Comparison of ENCODE assay signal across 25 cellular contexts in genomic region chr3:83317605-83318004, GRCh38.
A peak's percentile ranks its signal among the peaks of the same experiment; 100 is the strongest.
DNase-seq lines count a peak whose midpoint lies in the region; ATAC-seq, FAIRE-seq and TF ChIP-seq lines count a peak whose summit lies in the region.
"Had no signal": no experiment of that assay in that cellular context is flagged by ENCODE, and none has a peak within 500 bp of the region (broad histone marks: within the 10 kb centered on the region; RNA-seq: fewer than 3 reads in every experiment).

No MANE protein-coding gene starts in this region.

- no peak overlapping the region for H3K27ac ChIP-seq in GM23338 (ENCODE audit: low read depth)
- H3K27ac ChIP-seq in OCI-LY1 (ENCODE audit: low read depth, low read length, poor library complexity, severe bottlenecking): no peak overlapping the region
- H3K27ac ChIP-seq in iPS DF 6.9 (ENCODE audit: low read length): no peak overlapping the region
- H3K27ac ChIP-seq: 22Rv1, C4-2B had no signal

- TF ChIP-seq CTCF in GM23338 (conservative IDR thresholded peaks at IDR 0.05; ENCODE audit: low read depth in 2 of 2) (no peak), OCI-LY1 (IDR thresholded peaks at IDR 0.05; ENCODE audit: low read length) (no peak), bronchial epithelial cell (IDR thresholded peaks at IDR 0.05; ENCODE audit: insufficient read depth, low read length, severe bottlenecking) (no peak), nephron progenitor cell (IDR thresholded peaks at IDR 0.05) (no peak), mucosa of descending colon (IDR thresholded peaks at IDR 0.05) (no peak)

- no peak overlapping the region for H3K4me2 ChIP-seq in GM23338
- no peak overlapping the region for H3K4me2 ChIP-seq in OCI-LY1 (ENCODE audit: low read length)

- no peak overlapping the region for H3K27ac Mint-ChIP-seq in GM23338
- H3K27ac Mint-ChIP-seq in nephron progenitor cell: no peak overlapping the region
- H3K27ac Mint-ChIP-seq: B cell; CD8-positive, alpha-beta memory T cell had no signal

- H4K20me1 ChIP-seq in GM23338 (replicated peaks; ENCODE audit: insufficient read depth) (no peaks in the 10 kb centered on the region), OCI-LY1 (ENCODE audit: insufficient read depth, low read length) (no peaks in the 10 kb centered on the region)

- no peaks in the 10 kb centered on the region for H3K9me3 Mint-ChIP-seq in GM23338
- no peaks in the 10 kb centered on the region for H3K9me3 Mint-ChIP-seq in nephron progenitor cell

- ATAC-seq in GM23338 (peak; percentile 70), GM19351 (IDR thresholded peaks at IDR 0.05; ENCODE audit: unreplicated experiment) (no peak), mucosa of descending colon (no peak)

- no CpG with 5 or more reads among the region's 3 CpGs for WGBS in iPS DF 6.9 (ENCODE audit: insufficient coverage, insufficient read length)

- H3K4me3 ChIP-seq in GM23338: no peak overlapping the region
- H3K4me3 ChIP-seq in OCI-LY1 (ENCODE audit: low read depth, low read length, poor library complexity, severe bottlenecking): no peak overlapping the region
- no peak overlapping the region for H3K4me3 ChIP-seq in bronchial epithelial cell (ENCODE audit: low read depth, low read length)
- H3K4me3 ChIP-seq in iPS DF 6.9 (ENCODE audit: low read length): no peak overlapping the region
- no peak overlapping the region for H3K4me3 ChIP-seq in mucosa of descending colon
- H3K4me3 ChIP-seq: MG63 had no signal

- H3K4me3 Mint-ChIP-seq in GM23338: no peak overlapping the region
- no peak overlapping the region for H3K4me3 Mint-ChIP-seq in nephron progenitor cell
- H3K4me3 Mint-ChIP-seq: B cell; CD8-positive, alpha-beta memory T cell had no signal

- H3K27me3 ChIP-seq in GM23338 (ENCODE audit: insufficient read depth): no peaks in the 10 kb centered on the region
- no peaks in the 10 kb centered on the region for H3K27me3 ChIP-seq in OCI-LY1 (ENCODE audit: insufficient read depth, low read length)
- no peaks in the 10 kb centered on the region for H3K27me3 ChIP-seq in bronchial epithelial cell (ENCODE audit: control insufficient read depth, insufficient read depth, low read length)
- no peaks in the 10 kb centered on the region for H3K27me3 ChIP-seq in iPS DF 6.9 (ENCODE audit: control insufficient read depth, insufficient read depth, low read length)
- H3K27me3 ChIP-seq: MG63 had no signal

- H3K27me3 Mint-ChIP-seq in GM23338 (ENCODE audit: insufficient read depth, low read depth, poor library complexity) (no peaks in the 10 kb centered on the region), nephron progenitor cell (ENCODE audit: low read depth, poor library complexity) (no peaks in the 10 kb centered on the region)
- H3K27me3 Mint-ChIP-seq: B cell; CD8-positive, alpha-beta memory T cell had no signal

- H2AFZ ChIP-seq in GM23338 (peak overlapping the region; percentile 73), OCI-LY1 (ENCODE audit: low read length) (peak overlapping the region; percentile 42; the same call in 1 of the 2 replicates)

- H3K4me1 ChIP-seq in GM23338 (ENCODE audit: insufficient read depth) (peaks cover 10% of the 10 kb centered on the region), OCI-LY1 (ENCODE audit: insufficient read depth, low read length, severe bottlenecking) (peaks cover 16% of the 10 kb centered on the region), iPS DF 6.9 (ENCODE audit: control insufficient read depth, insufficient read depth, low read length) (peaks cover 3% of the 10 kb centered on the region; the same call in 1 of the 2 replicates), mucosa of descending colon (ENCODE audit: low read depth) (no peaks in the 10 kb centered on the region)

- no peaks in the 10 kb centered on the region for H3K79me2 ChIP-seq in GM23338 (replicated peaks; ENCODE audit: insufficient read depth)
- H3K79me2 ChIP-seq in OCI-LY1 (ENCODE audit: insufficient read depth, low read length): no peaks in the 10 kb centered on the region

- no peaks in the 10 kb centered on the region for H3K36me3 ChIP-seq in GM23338 (ENCODE audit: insufficient read depth)
- no peaks in the 10 kb centered on the region for H3K36me3 ChIP-seq in OCI-LY1 (ENCODE audit: insufficient read depth, low read length)
- no peaks in the 10 kb centered on the region for H3K36me3 ChIP-seq in bronchial epithelial cell (ENCODE audit: control insufficient read depth, insufficient read depth, low read length)
- no peaks in the 10 kb centered on the region for H3K36me3 ChIP-seq in iPS DF 6.9 (ENCODE audit: control insufficient read depth, insufficient read depth, low read length)
- H3K36me3 ChIP-seq in mucosa of descending colon (ENCODE audit: low read depth): no peaks in the 10 kb centered on the region
- H3K36me3 ChIP-seq: MG63 had no signal

- no peak overlapping the region for H3K9ac ChIP-seq in OCI-LY1 (ENCODE audit: low read length)

- DNase-seq in GM23338 (ENCODE audit: low spot score): peak; percentile 41
- peak; percentile 1 for DNase-seq in bronchial epithelial cell (ENCODE audit: low read depth)
- peak; percentile 4 for DNase-seq in iPS DF 6.9 (ENCODE audit: low read depth, low spot score)
- DNase-seq in nephron progenitor cell: no peak
- DNase-seq in dedifferentiated amniotic fluid mesenchymal stem cell (ENCODE audit: extremely low spot score): no peak
- DNase-seq in mucosa of descending colon: no peak
- DNase-seq: CD8-positive, alpha-beta memory T cell; DMS79 treated with DMSO at 0.1 percent for 48 hours; HCEC 1CT; KBM-7; MG63; NCI-H2029; NCI-H446; NCI-H524 treated with DMSO at 0.1 percent for 48 hours; NCI-H774; Right ventricle myocardium superior; RPMI8226 had no signal

- H3F3A ChIP-seq in GM23338 (replicated peaks; ENCODE audit: low read depth) (no peaks in the 10 kb centered on the region), OCI-LY1 (ENCODE audit: insufficient read depth, low read length) (no peaks in the 10 kb centered on the region)

- H3K9me3 ChIP-seq in OCI-LY1 (ENCODE audit: low read length) (no peaks in the 10 kb centered on the region), iPS DF 6.9 (ENCODE audit: control insufficient read depth, insufficient read depth, low read length) (no peaks in the 10 kb centered on the region), mucosa of descending colon (peaks cover 26% of the 10 kb centered on the region)
- H3K9me3 ChIP-seq: MG63 had no signal

- intact Hi-C loops in mucosa of descending colon (cut with DNase I, micrococcal nuclease): no loop called here

- H3K36me3 Mint-ChIP-seq in GM23338 (ENCODE audit: low read depth) (no peaks in the 10 kb centered on the region), nephron progenitor cell (ENCODE audit: low read depth) (no peaks in the 10 kb centered on the region)
- H3K36me3 Mint-ChIP-seq: CD8-positive, alpha-beta memory T cell had no signal

- H3K4me1 Mint-ChIP-seq in GM23338 (peaks cover 15% of the 10 kb centered on the region), nephron progenitor cell (no peaks in the 10 kb centered on the region)
- H3K4me1 Mint-ChIP-seq: B cell; CD8-positive, alpha-beta memory T cell had no signal

- H3K9me2 ChIP-seq in GM23338 (ENCODE audit: insufficient read depth) (no peaks in the 10 kb centered on the region), OCI-LY1 (ENCODE audit: low read depth, low read length) (no peaks in the 10 kb centered on the region)

- FAIRE-seq in bronchial epithelial cell (lab: Jason Lieb, UNC): no peak
- FAIRE-seq: GM12892, GM18507, HTR-8/SVneo had no signal

TF ChIP-seq in GM23338, 12 proteins besides CTCF, POLR2A, EP300 and RAD21 (continues in another document):
- TF ChIP-seq POLR2AphosphoS5 (IDR thresholded peaks at IDR 0.05; ENCODE audit: low read depth) (no peak), NANOG (IDR thresholded peaks at IDR 0.05; ENCODE audit: borderline replicate concordance) (no peak), STAT1 (IDR thresholded peaks at IDR 0.05; ENCODE audit: unreplicated experiment) (no peak), ZNF114 (CRISPR knock-in tag; IDR thresholded peaks at IDR 0.05) (no peak), EZH2phosphoT487 (IDR thresholded peaks at IDR 0.05; ENCODE audit: unreplicated experiment) (no peak), ETS1 (IDR thresholded peaks at IDR 0.05) (no peak), EZH2 (IDR thresholded peaks at IDR 0.05; ENCODE audit: low read depth, unreplicated experiment) (no peak), ZNF331 (CRISPR knock-in tag; IDR thresholded peaks at IDR 0.05; ENCODE audit: low read depth) (no peak), JUNB (IDR thresholded peaks at IDR 0.05; ENCODE audit: unreplicated experiment) (no peak), REST (IDR thresholded peaks at IDR 0.05; ENCODE audit: unreplicated experiment) (no peak)

Comparison
In these comparisons a context has a peak if more than half of its experiments do, and no peak if none do; other contexts are left out.
1. DNase-seq: peak in GM23338 (single experiment), bronchial epithelial cell (single experiment) and iPS DF 6.9 (single experiment); none in nephron progenitor cell (single experiment), dedifferentiated amniotic fluid mesenchymal stem cell (single experiment) and mucosa of descending colon (0 of 3).